ENCODE assay signal across 13 cellular contexts in genomic region chrX:53086464-53086863, GRCh38. TPM values are rescaled to one million over a fixed set of nuclear protein-coding genes. Genes with fewer than 3 reads are reported as not detected.
DNase-seq lines count a peak whose midpoint lies in the region; ATAC-seq and TF ChIP-seq lines count a peak whose summit lies in the region.
"Had no signal": no experiment of that assay in that cellular context is flagged by ENCODE, and none has a peak within 500 bp of the region (broad histone marks: within the 10 kb centered on the region; RNA-seq: fewer than 3 reads in every experiment).

No MANE protein-coding gene starts in this region.

- TF ChIP-seq POLR2A in thyroid gland (IDR thresholded peaks at IDR 0.05), result peak in 1 of 2 donors; percentile 6

- peaks cover 0 to 9% of the 10 kb centered on the region in 2 donors for H3K36me3 ChIP-seq in thyroid gland

- H3K4me3 Mint-ChIP-seq in activated naive CD4-positive, alpha-beta T cell treated with anti-CD3 and anti-CD28 coated beads for 36 hours, result no peak overlapping the region
- H3K4me3 Mint-ChIP-seq in activated naive CD4-positive, alpha-beta T cell treated with anti-CD3 and anti-CD28 coated beads, Interleukin-2, amount 10 ng/mL, durations not matched to agents 7 days and 5 days, result no peak overlapping the region
- H3K4me3 Mint-ChIP-seq in stimulated activated memory B cell treated with anti-CD40 and anti-IgM and Interleukin-4, amounts not matched to agents 10 μg/mL and 1 μg/mL and 100 μg/mL, for 72 hours, result no peak overlapping the region

- no peaks in the 10 kb centered on the region for H3K27me3 Mint-ChIP-seq in activated naive CD4-positive, alpha-beta T cell treated with anti-CD3 and anti-CD28 coated beads for 36 hours (ENCODE audit: low read depth)
- peaks cover 4% of the 10 kb centered on the region for H3K27me3 Mint-ChIP-seq in activated naive CD4-positive, alpha-beta T cell treated with anti-CD3 and anti-CD28 coated beads, Interleukin-2, amount 10 ng/mL, durations not matched to agents 7 days and 5 days
- no peaks in the 10 kb centered on the region for H3K27me3 Mint-ChIP-seq in stimulated activated memory B cell treated with anti-CD40 and anti-IgM and Interleukin-4, amounts not matched to agents 10 μg/mL and 1 μg/mL and 100 μg/mL, for 72 hours

- peaks cover 64% of the 10 kb centered on the region for H3K4me1 Mint-ChIP-seq in activated naive CD4-positive, alpha-beta T cell treated with anti-CD3 and anti-CD28 coated beads for 36 hours (ENCODE audit: low read depth)
- peaks cover 42% of the 10 kb centered on the region for H3K4me1 Mint-ChIP-seq in activated naive CD4-positive, alpha-beta T cell treated with anti-CD3 and anti-CD28 coated beads, Interleukin-2, amount 10 ng/mL, durations not matched to agents 7 days and 5 days
- H3K4me1 Mint-ChIP-seq in stimulated activated memory B cell treated with anti-CD40 and anti-IgM and Interleukin-4, amounts not matched to agents 10 μg/mL and 1 μg/mL and 100 μg/mL, for 72 hours, result peaks cover 52% of the 10 kb centered on the region

- peaks cover 5 to 17% of the 10 kb centered on the region in 2 donors for H3K4me1 ChIP-seq in thyroid gland
- H3K4me1 ChIP-seq: psoas muscle had no signal

- WGBS in thyroid gland, 2 donors, result 30 to 50% methylated on average over 6 of the region's 6 CpGs

- CTCF ChIA-PET in activated naive CD4-positive, alpha-beta T cell treated with anti-CD3 and anti-CD28 coated beads for 36 hours (lab: Charles Lee), result no interaction called here
- CTCF ChIA-PET in activated naive CD4-positive, alpha-beta T cell treated with anti-CD3 and anti-CD28 coated beads, Interleukin-2, amount 10 ng/mL, durations not matched to agents 7 days and 5 days (lab: Charles Lee), result interaction anchor here (1.0 kb wide), 1 partner anchor 15 kb away, joined by 3 read pairs; no protein-coding TSS in a partner anchor

- no peaks in the 10 kb centered on the region for H3K9me3 ChIP-seq in thyroid gland
- H3K9me3 ChIP-seq: left lung, psoas muscle had no signal

- no peak for TF ChIP-seq CTCF in cardiac fibroblast (IDR thresholded peaks at IDR 0.05; ENCODE audit: low read depth, low read length)
- no peak for TF ChIP-seq CTCF in thyroid gland (IDR thresholded peaks at IDR 0.05)

- peaks cover 36% of the 10 kb centered on the region for H3K36me3 Mint-ChIP-seq in activated naive CD4-positive, alpha-beta T cell treated with anti-CD3 and anti-CD28 coated beads for 36 hours (ENCODE audit: low read depth)
- H3K36me3 Mint-ChIP-seq in activated naive CD4-positive, alpha-beta T cell treated with anti-CD3 and anti-CD28 coated beads, Interleukin-2, amount 10 ng/mL, durations not matched to agents 7 days and 5 days, result peaks cover 19% of the 10 kb centered on the region
- H3K36me3 Mint-ChIP-seq in stimulated activated memory B cell treated with anti-CD40 and anti-IgM and Interleukin-4, amounts not matched to agents 10 μg/mL and 1 μg/mL and 100 μg/mL, for 72 hours, result peaks cover 33% of the 10 kb centered on the region

- H3K9me3 Mint-ChIP-seq in activated naive CD4-positive, alpha-beta T cell treated with anti-CD3 and anti-CD28 coated beads for 36 hours, result no peaks in the 10 kb centered on the region
- H3K9me3 Mint-ChIP-seq in activated naive CD4-positive, alpha-beta T cell treated with anti-CD3 and anti-CD28 coated beads, Interleukin-2, amount 10 ng/mL, durations not matched to agents 7 days and 5 days, result no peaks in the 10 kb centered on the region
- no peaks in the 10 kb centered on the region for H3K9me3 Mint-ChIP-seq in stimulated activated memory B cell treated with anti-CD40 and anti-IgM and Interleukin-4, amounts not matched to agents 10 μg/mL and 1 μg/mL and 100 μg/mL, for 72 hours

- ATAC-seq in left lobe of liver (peak; percentile 31), HG03460 (IDR thresholded peaks at IDR 0.05; ENCODE audit: unreplicated experiment) (no peak)
- ATAC-seq in stimulated activated memory B cell treated with anti-CD40 and anti-IgM and Interleukin-4, amounts not matched to agents 10 μg/mL and 1 μg/mL and 100 μg/mL, for 72 hours, result no peak
- ATAC-seq: left lung had no signal

- H3K27me3 ChIP-seq in thyroid gland, result no peaks in the 10 kb centered on the region
- H3K27me3 ChIP-seq: left lung had no signal

- H3K4me3 ChIP-seq in cardiac fibroblast (replicated peaks in 1 of 2; ENCODE audit: low read depth in 2 of 2, low read length in 2 of 2) (no peak overlapping the region), thyroid gland (replicated peaks in 1 of 3) (no peak overlapping the region)
- H3K4me3 ChIP-seq: left lung, PC-9, psoas muscle had no signal

- DNase-seq in activated naive CD4-positive, alpha-beta T cell treated with anti-CD3 and anti-CD28 coated beads for 36 hours, result no peak
- no peak for DNase-seq in activated naive CD4-positive, alpha-beta T cell treated with anti-CD3 and anti-CD28 coated beads, Interleukin-2, amount 10 ng/mL, durations not matched to agents 7 days and 5 days
- peak; percentile 46 to 47 for DNase-seq in cardiac fibroblast (ENCODE audit: low read depth in 2 of 2)
- peak; percentile 69 for DNase-seq in left lobe of liver (ENCODE audit: low spot score)
- peak; percentile 92 to 93 for DNase-seq in thyroid gland
- no peak for DNase-seq in Kasumi-1 (lab: John Stamatoyannopoulos, UW)
- DNase-seq: GDM1, left lung, NCI-H2171, PC-9 had no signal

- H3K27ac Mint-ChIP-seq in activated naive CD4-positive, alpha-beta T cell treated with anti-CD3 and anti-CD28 coated beads for 36 hours, result peak overlapping the region; percentile 70
- no peak overlapping the region for H3K27ac Mint-ChIP-seq in activated naive CD4-positive, alpha-beta T cell treated with anti-CD3 and anti-CD28 coated beads, Interleukin-2, amount 10 ng/mL, durations not matched to agents 7 days and 5 days
- H3K27ac Mint-ChIP-seq in stimulated activated memory B cell treated with anti-CD40 and anti-IgM and Interleukin-4, amounts not matched to agents 10 μg/mL and 1 μg/mL and 100 μg/mL, for 72 hours, result no peak overlapping the region

- H3K27ac ChIP-seq in thyroid gland, result peak overlapping the region; percentile 50 to 80 (median 60)
- H3K27ac ChIP-seq: left lung, PC-9, psoas muscle had no signal

- intact Hi-C loops in activated naive CD4-positive, alpha-beta T cell treated with anti-CD3 and anti-CD28 coated beads for 36 hours (cut with micrococcal nuclease), result loop anchor here (10.0 kb wide), 2 partner anchors 628 to 1192 kb away; partner anchors contain the start of gene MAGED1
- intact Hi-C loops in thyroid gland (cut with DNase I), result no loop called here

RNA-seq across cellular contexts. Expression of gene TSPYL2, which starts 4.3 kb away (rescaled TPM):
- 10 to 100 TPM; 72.2 to 74.4 TPM for total RNA-seq in activated naive CD4-positive, alpha-beta T cell treated with anti-CD3 and anti-CD28 coated beads for 36 hours
- total RNA-seq in left lobe of liver (4.8 TPM), thyroid gland (10 to 100 TPM; 30.9 to 83.1 (median 49.1) TPM)

RNA-seq across cellular contexts. Expression of gene KANTR, which starts 7.5 kb away (rescaled TPM):
- 1 to 10 TPM; 7.5 to 9.2 TPM for total RNA-seq in activated naive CD4-positive, alpha-beta T cell treated with anti-CD3 and anti-CD28 coated beads for 36 hours
- total RNA-seq in left lobe of liver (5.0 TPM), thyroid gland (10 to 100 TPM; 15.5 to 41.5 (median 21.8) TPM)

RNA-seq across cellular contexts. Expression of gene GPR173, which starts 37.9 kb away (rescaled TPM):
- total RNA-seq in activated naive CD4-positive, alpha-beta T cell treated with anti-CD3 and anti-CD28 coated beads for 36 hours, result under 1 TPM in 1 of 2 experiments, not detected in 1; 0.05 TPM
- total RNA-seq in left lobe of liver (0.23 TPM), thyroid gland (1 to 10 TPM in 2 of 4 donors, under 1 TPM in 2; 0.78 to 1.3 (median 1.1) TPM)

Comparison
In these comparisons a context has a peak if more than half of its experiments do, and no peak if none do; other contexts are left out.
1. DNase-seq: peak in cardiac fibroblast (2 of 2), left lobe of liver (single experiment) and thyroid gland (2 of 2); none in activated naive CD4-positive, alpha-beta T cell treated with anti-CD3 and anti-CD28 coated beads for 36 hours (single experiment), activated naive CD4-positive, alpha-beta T cell treated with anti-CD3 and anti-CD28 coated beads, Interleukin-2, amount 10 ng/mL, durations not matched to agents 7 days and 5 days (single experiment) and Kasumi-1 (0 of 2).